27 cellular contexts compared by ENCODE assay signal in the genomic region with DNA sequence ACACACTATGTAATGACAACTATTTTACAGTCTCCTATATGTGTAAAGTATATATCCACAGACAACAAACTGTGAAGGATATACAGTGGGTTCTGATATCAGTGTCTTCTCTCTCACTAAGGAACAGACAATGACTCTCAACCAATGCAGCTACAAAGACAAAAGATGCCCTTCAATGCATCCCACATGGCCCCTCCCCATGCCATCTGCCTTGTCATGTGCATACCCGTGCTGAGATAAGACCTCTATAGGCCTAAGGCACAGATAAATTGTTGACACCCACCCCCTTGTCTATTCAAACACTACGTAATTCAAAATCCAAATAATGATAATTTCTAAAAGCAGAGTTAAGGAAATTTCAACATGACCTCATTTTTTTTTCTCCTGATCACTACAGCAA.
"Had no signal": no experiment of that assay in that cellular context is flagged by ENCODE, and none has a peak within 500 bp of the region (broad histone marks: within the 10 kb centered on the region; RNA-seq: fewer than 3 reads in every experiment).

No MANE protein-coding gene starts in this region.

- H3K27ac ChIP-seq: breast epithelium had no signal

- H3K4me1 Mint-ChIP-seq: activated CD8-positive, alpha-beta memory T cell treated with anti-CD3 and anti-CD28 coated beads, Interleukin-2, amount 10 ng/mL, durations not matched to agents 7 days and 5 days; activated naive CD4-positive, alpha-beta T cell treated with anti-CD3 and anti-CD28 coated beads, Interleukin-2, amount 50 U/mL, for 24 hours; T-helper 17 cell; WTC11 had no signal

- H3K27ac Mint-ChIP-seq: activated CD8-positive, alpha-beta memory T cell treated with anti-CD3 and anti-CD28 coated beads, Interleukin-2, amount 10 ng/mL, durations not matched to agents 7 days and 5 days; activated naive CD4-positive, alpha-beta T cell treated with anti-CD3 and anti-CD28 coated beads, Interleukin-2, amount 50 U/mL, for 24 hours; activated T-cell treated with anti-CD3 and anti-CD28 coated beads, Interleukin-2, amount 50 U/mL, for 24 hours; activated T-helper 1 cell treated with anti-CD3 and anti-CD28 coated beads, Interleukin-12 subunit alpha, Interleukin-12 subunit beta, Interleukin-2, Interleukin-4 antibody, amounts not matched to agents 30 ng/mL and 10 ng/mL and 1 ng/mL, durations not matched to agents 14 hours and 24 hours and 36 hours; T-helper 17 cell; WTC11 had no signal

- H3K4me1 ChIP-seq: breast epithelium had no signal

- H3K36me3 Mint-ChIP-seq: activated CD8-positive, alpha-beta memory T cell treated with anti-CD3 and anti-CD28 coated beads, Interleukin-2, amount 10 ng/mL, durations not matched to agents 7 days and 5 days; activated naive CD4-positive, alpha-beta T cell treated with anti-CD3 and anti-CD28 coated beads, Interleukin-2, amount 50 U/mL, for 24 hours; WTC11 had no signal

- H3K27me3 Mint-ChIP-seq: activated CD8-positive, alpha-beta memory T cell treated with anti-CD3 and anti-CD28 coated beads, Interleukin-2, amount 10 ng/mL, durations not matched to agents 7 days and 5 days; activated naive CD4-positive, alpha-beta T cell treated with anti-CD3 and anti-CD28 coated beads, Interleukin-2, amount 50 U/mL, for 24 hours; activated T-cell treated with anti-CD3 and anti-CD28 coated beads, Interleukin-2, amount 50 U/mL, for 24 hours; T-helper 17 cell had no signal

- H3K4me3 Mint-ChIP-seq: activated CD8-positive, alpha-beta memory T cell treated with anti-CD3 and anti-CD28 coated beads, Interleukin-2, amount 10 ng/mL, durations not matched to agents 7 days and 5 days; activated naive CD4-positive, alpha-beta T cell treated with anti-CD3 and anti-CD28 coated beads, Interleukin-2, amount 50 U/mL, for 24 hours; activated T-cell treated with anti-CD3 and anti-CD28 coated beads, Interleukin-2, amount 50 U/mL, for 24 hours; activated T-helper 1 cell treated with anti-CD3 and anti-CD28 coated beads, Interleukin-12 subunit alpha, Interleukin-12 subunit beta, Interleukin-2, Interleukin-4 antibody, amounts not matched to agents 30 ng/mL and 10 ng/mL and 1 ng/mL, durations not matched to agents 14 hours and 24 hours and 36 hours; T-helper 17 cell; WTC11 had no signal

- H3K36me3 ChIP-seq: breast epithelium had no signal

- ATAC-seq: activated CD8-positive, alpha-beta memory T cell treated with anti-CD3 and anti-CD28 coated beads, Interleukin-2, amount 10 ng/mL, durations not matched to agents 7 days and 5 days; Panc1; Right ventricle myocardium inferior; T-helper 17 cell; WTC11 had no signal

- DNase-seq: activated CD4-positive, alpha-beta T cell treated with anti-CD3 and anti-CD28 coated beads for 48 hours; activated CD4-positive, alpha-beta T cell treated with anti-CD3 and anti-CD28 coated beads, Interleukin-2, amount 50 U/mL, for 48 hours; activated CD4-positive, CD25-positive, alpha-beta regulatory T cell treated with anti-CD3 and anti-CD28 coated beads, Interleukin-2, amount 50 U/mL, for 72 hours; activated CD8-positive, alpha-beta memory T cell treated with anti-CD3 and anti-CD28 coated beads, Interleukin-2, amount 10 ng/mL, durations not matched to agents 7 days and 5 days; activated effector memory CD4-positive, alpha-beta T cell treated with Interleukin-2 at 50 U/mL for 16 hours; activated naive CD4-positive, alpha-beta T cell; activated T-cell treated with anti-CD3 and anti-CD28 coated beads, Interleukin-2, amount 50 U/mL, for 24 hours; aorta; Kasumi-1; KBM-7; NCI-H1048; NCI-H1694; NCI-H2029; NCI-H2107; NCI-H510A treated with DMSO at 0.1 percent for 48 hours; NCI-H774; NK-92 treated with Interleukin-12 subunit alpha and Interleukin-12 subunit beta, amount 100 ng/mL, for 24 hours; OCI-M1; RPMI8226; T-helper 17 cell; T-helper 9 cell had no signal

- H3K9me3 Mint-ChIP-seq: activated naive CD4-positive, alpha-beta T cell treated with anti-CD3 and anti-CD28 coated beads, Interleukin-2, amount 50 U/mL, for 24 hours; activated T-helper 1 cell treated with anti-CD3 and anti-CD28 coated beads, Interleukin-12 subunit alpha, Interleukin-12 subunit beta, Interleukin-2, Interleukin-4 antibody, amounts not matched to agents 30 ng/mL and 10 ng/mL and 1 ng/mL, durations not matched to agents 14 hours and 24 hours and 36 hours; WTC11 had no signal

- H3K9me3 ChIP-seq: breast epithelium had no signal

- H3K4me3 ChIP-seq: breast epithelium had no signal

- H3K27me3 ChIP-seq: breast epithelium had no signal
